In genomic region chr6:65289491-65289890, GRCh38 we compare ENCODE assay signal across 25 cellular contexts.
DNase-seq lines count a peak whose midpoint lies in the region; ATAC-seq and TF ChIP-seq lines count a peak whose summit lies in the region.
"Had no signal": no experiment of that assay in that cellular context is flagged by ENCODE, and none has a peak within 500 bp of the region (broad histone marks: within the 10 kb centered on the region; RNA-seq: fewer than 3 reads in every experiment).

No MANE protein-coding gene starts in this region.

- no peak overlapping the region for H3K4ac ChIP-seq in trophoblast cell (ENCODE audit: low read depth, low read length)

- no peaks in the 10 kb centered on the region for H3K9me3 ChIP-seq in trophoblast cell (ENCODE audit: insufficient read depth, low read depth, low read length)
- H3K9me3 ChIP-seq: esophagus muscularis mucosa, MG63, upper lobe of left lung had no signal

- no peak overlapping the region for H2AFZ ChIP-seq in trophoblast cell (ENCODE audit: insufficient read depth, low read length, poor library complexity)
- H2AFZ ChIP-seq: parathyroid adenoma had no signal

- H3K9me3 Mint-ChIP-seq in activated CD4-positive, alpha-beta T cell treated with anti-CD3 and anti-CD28 coated beads, Interleukin-2, amount 10 ng/mL, durations not matched to agents 24 days and 14 days: no peaks in the 10 kb centered on the region

- no peaks in the 10 kb centered on the region for H3K79me1 ChIP-seq in trophoblast cell (ENCODE audit: low read length)

- no peak overlapping the region for H2BK5ac ChIP-seq in trophoblast cell (ENCODE audit: low read depth, low read length, poor library complexity)

- H4K12ac ChIP-seq in trophoblast cell (ENCODE audit: low read depth, low read length): no peak overlapping the region

- H2AK5ac ChIP-seq in trophoblast cell (ENCODE audit: low read length): no peak overlapping the region

- H3K4me3 Mint-ChIP-seq in activated CD4-positive, alpha-beta T cell treated with anti-CD3 and anti-CD28 coated beads, Interleukin-2, amount 10 ng/mL, durations not matched to agents 24 days and 14 days: no peak overlapping the region
- H3K4me3 Mint-ChIP-seq: activated naive CD4-positive, alpha-beta T cell treated with anti-CD3 and anti-CD28 coated beads for 36 hours; IgD-negative memory B cell; natural killer cell treated with Interleukin-12 subunit alpha and Interleukin-12 subunit beta and Interleukin-15 and Interleukin-18, amount 100 ng/mL, for 72 hours had no signal

- H3K4me1 Mint-ChIP-seq in activated CD4-positive, alpha-beta T cell treated with anti-CD3 and anti-CD28 coated beads, Interleukin-2, amount 10 ng/mL, durations not matched to agents 24 days and 14 days: no peaks in the 10 kb centered on the region
- H3K4me1 Mint-ChIP-seq: IgD-negative memory B cell had no signal

- H3K36me3 ChIP-seq in trophoblast cell (ENCODE audit: control insufficient read depth in 1 of 2, insufficient read depth in 2 of 2, low read length in 2 of 2): no peaks in the 10 kb centered on the region
- H3K36me3 ChIP-seq: esophagus muscularis mucosa, MG63, upper lobe of left lung had no signal

- intact Hi-C loops in activated CD4-positive, alpha-beta T cell treated with anti-CD3 and anti-CD28 coated beads, Interleukin-2, amount 10 ng/mL, durations not matched to agents 24 days and 14 days (cut with micrococcal nuclease): no loop called here

- no peak for ATAC-seq in HG02571 (IDR thresholded peaks at IDR 0.05; ENCODE audit: unreplicated experiment)
- ATAC-seq: left colon; natural killer cell treated with Interleukin-12 subunit alpha and Interleukin-12 subunit beta and Interleukin-15 and Interleukin-18, amount 100 ng/mL, for 72 hours had no signal

- no peak overlapping the region for H4K8ac ChIP-seq in trophoblast cell (ENCODE audit: low read depth, low read length)

- H3K27me3 ChIP-seq in trophoblast cell (ENCODE audit: insufficient read depth, low read length): no peaks in the 10 kb centered on the region
- H3K27me3 ChIP-seq: esophagus muscularis mucosa, MG63, upper lobe of left lung had no signal

- no peak overlapping the region for H2BK120ac ChIP-seq in trophoblast cell (ENCODE audit: insufficient read depth, low read length, poor library complexity)

- no peak overlapping the region for H3K27ac Mint-ChIP-seq in activated CD4-positive, alpha-beta T cell treated with anti-CD3 and anti-CD28 coated beads, Interleukin-2, amount 10 ng/mL, durations not matched to agents 24 days and 14 days
- H3K27ac Mint-ChIP-seq: activated naive CD4-positive, alpha-beta T cell treated with anti-CD3 and anti-CD28 coated beads for 36 hours; IgD-negative memory B cell; natural killer cell treated with Interleukin-12 subunit alpha and Interleukin-12 subunit beta and Interleukin-15 and Interleukin-18, amount 100 ng/mL, for 72 hours had no signal

- no peak overlapping the region for H3K14ac ChIP-seq in trophoblast cell (ENCODE audit: low read length)

- WGBS in trophoblast cell (ENCODE audit: extremely low coverage, insufficient coverage, insufficient read length): no CpG with 5 or more reads among the region's 2 CpGs

- no peak overlapping the region for H3K27ac ChIP-seq in trophoblast cell (ENCODE audit: low read depth, low read length)
- H3K27ac ChIP-seq: esophagus muscularis mucosa, parathyroid adenoma, upper lobe of left lung had no signal

- H2BK12ac ChIP-seq in trophoblast cell (ENCODE audit: low read length): no peak overlapping the region

- H3K4me3 ChIP-seq in fibroblast of mammary gland (ENCODE audit: control insufficient read depth, low read depth, low read length) (no peak overlapping the region), trophoblast cell (ENCODE audit: low read depth, low read length) (no peak overlapping the region)
- H3K4me3 ChIP-seq: esophagus muscularis mucosa, MG63, upper lobe of left lung had no signal

- no peaks in the 10 kb centered on the region for H3K36me3 Mint-ChIP-seq in activated CD4-positive, alpha-beta T cell treated with anti-CD3 and anti-CD28 coated beads, Interleukin-2, amount 10 ng/mL, durations not matched to agents 24 days and 14 days (ENCODE audit: low read depth)
- H3K36me3 Mint-ChIP-seq: IgD-negative memory B cell had no signal

- no peak overlapping the region for H4K91ac ChIP-seq in trophoblast cell (ENCODE audit: low read depth, low read length)

- DNase-seq in HS-5 (ENCODE audit: low read depth): peak; percentile 34
- DNase-seq in amniotic epithelial cell (ENCODE audit: low read depth): peak; percentile 27
- peak; percentile 15 for DNase-seq in fibroblast of mammary gland (ENCODE audit: low read depth)
- DNase-seq in renal cortical epithelial cell (ENCODE audit: low read depth): peak; percentile 25
- no peak for DNase-seq in trophoblast cell
- no peak for DNase-seq in activated CD4-positive, alpha-beta T cell treated with anti-CD3 and anti-CD28 coated beads, Interleukin-2, amount 10 ng/mL, durations not matched to agents 24 days and 14 days
- DNase-seq: activated CD8-positive, alpha-beta memory T cell treated with anti-CD3 and anti-CD28 coated beads for 24 hours; activated naive CD4-positive, alpha-beta T cell treated with anti-CD3 and anti-CD28 coated beads for 36 hours; activated T-cell treated with anti-CD3 and anti-CD28 coated beads, Interleukin-2, amount 50 U/mL, for 48 hours; anterior cingulate cortex; cerebellar nuclear complex; effector CD8-positive, alpha-beta T cell; H7; left colon; MG63; midbrain; NCI-H1436 treated with DMSO at 0.1 percent for 48 hours; NCI-H82; SIG-M5; upper lobe of left lung had no signal

- TF ChIP-seq CTCF in fibroblast of mammary gland (conservative IDR thresholded peaks at IDR 0.05; ENCODE audit: control insufficient read depth, insufficient read depth, low read depth, low read length): no peak

- no peaks in the 10 kb centered on the region for H3K4me1 ChIP-seq in trophoblast cell (ENCODE audit: control insufficient read depth in 1 of 2, insufficient read depth in 2 of 2, low read length in 2 of 2)
- H3K4me1 ChIP-seq: esophagus muscularis mucosa, parathyroid adenoma, upper lobe of left lung had no signal

- no peak overlapping the region for H3K18ac ChIP-seq in trophoblast cell (ENCODE audit: low read length)

- H3K9ac ChIP-seq in trophoblast cell (ENCODE audit: low read length): no peak overlapping the region
- H3K9ac ChIP-seq: parathyroid adenoma had no signal

- no peak overlapping the region for H3K23ac ChIP-seq in trophoblast cell (ENCODE audit: low read length)

- no peaks in the 10 kb centered on the region for H3K79me2 ChIP-seq in trophoblast cell (ENCODE audit: control insufficient read depth, insufficient read depth, low read length, poor library complexity)
- H3K79me2 ChIP-seq: parathyroid adenoma had no signal

- H3K4me2 ChIP-seq in trophoblast cell (ENCODE audit: low read length): no peak overlapping the region

- H3K27me3 Mint-ChIP-seq in activated CD4-positive, alpha-beta T cell treated with anti-CD3 and anti-CD28 coated beads, Interleukin-2, amount 10 ng/mL, durations not matched to agents 24 days and 14 days: no peaks in the 10 kb centered on the region
- H3K27me3 Mint-ChIP-seq: IgD-negative memory B cell; natural killer cell treated with Interleukin-12 subunit alpha and Interleukin-12 subunit beta and Interleukin-15 and Interleukin-18, amount 100 ng/mL, for 72 hours had no signal

Comparison
In these comparisons a context has a peak if more than half of its experiments do, and no peak if none do; other contexts are left out.
1. DNase-seq: peak in HS-5 (single experiment), amniotic epithelial cell (single experiment), fibroblast of mammary gland (single experiment) and renal cortical epithelial cell (single experiment); none in trophoblast cell (0 of 2) and activated CD4-positive, alpha-beta T cell treated with anti-CD3 and anti-CD28 coated beads, Interleukin-2, amount 10 ng/mL, durations not matched to agents 24 days and 14 days (single experiment).